ENCODE assay signal across 27 cellular contexts in genomic region chr3:188729422-188729821, GRCh38.
DNase-seq lines count a peak whose midpoint lies in the region; ATAC-seq, FAIRE-seq and TF ChIP-seq lines count a peak whose summit lies in the region.
"Had no signal": no experiment of that assay in that cellular context is flagged by ENCODE, and none has a peak within 500 bp of the region (broad histone marks: within the 10 kb centered on the region; RNA-seq: fewer than 3 reads in every experiment).

No MANE protein-coding gene starts in this region.

- no peak for DNase-seq in GM12891 (ENCODE audit: insufficient read length, low spot score)
- peak; percentile 57 for DNase-seq in Karpas-422
- no peak for DNase-seq in immature natural killer cell
- no peak for DNase-seq in NCI-H1436 (lab: John Stamatoyannopoulos, UW)
- DNase-seq in Peyer's patch: no peak
- no peak for DNase-seq in lower lobe of right lung
- no peak for DNase-seq in RWPE1 (ENCODE audit: low spot score)
- DNase-seq: activated CD4-positive, alpha-beta T cell treated with anti-CD3 and anti-CD28 coated beads, Interleukin-2, amount 50 U/mL, for 48 hours; activated CD4-positive, CD25-positive, alpha-beta regulatory T cell treated with anti-CD3 and anti-CD28 coated beads, Interleukin-2, amount 50 U/mL, for 72 hours; activated gamma-delta T cell treated with Interleukin-2 at 50 U/mL for 16 hours; activated naive CD8-positive, alpha-beta T cell treated with anti-CD3 and anti-CD28 coated beads, Interleukin-2, amount 10 ng/mL, durations not matched to agents 7 days and 5 days; activated T-cell treated with anti-CD3 and anti-CD28 coated beads, Interleukin-2, amount 50 U/mL, for 48 hours; aorta; DMS79 treated with DMSO at 0.1 percent for 48 hours; H7; hypothalamus; mesenchymal stem cell; NCI-H2171 treated with DMSO at 0.1 percent for 48 hours; NCI-H524 treated with DMSO at 0.1 percent for 48 hours; NK-92 treated with Interleukin-12 subunit alpha and Interleukin-12 subunit beta, amount 100 ng/mL, for 24 hours; small intestine; stimulated activated naive CD8-positive, alpha-beta T cell treated with anti-CD3 and anti-CD28 coated beads, Interleukin-15, Interleukin-2, amounts not matched to agents 100 U/mL and 50 U/mL, for 24 hours had no signal

- no peak for FAIRE-seq in GM12891 (lab: Jason Lieb, UNC)
- FAIRE-seq: bronchial epithelial cell, small intestine had no signal

- H3K27me3 Mint-ChIP-seq in immature natural killer cell (ENCODE audit: low read depth in 3 of 3): peaks cover 0 to 3% (median 1%) of the 10 kb centered on the region in 3 donors
- H3K27me3 Mint-ChIP-seq: activated naive CD8-positive, alpha-beta T cell treated with anti-CD3 and anti-CD28 coated beads, Interleukin-2, amount 10 ng/mL, durations not matched to agents 7 days and 5 days had no signal

- H4K20me1 ChIP-seq in Karpas-422 (ENCODE audit: insufficient read depth, low read depth, low read length): no peaks in the 10 kb centered on the region
- H4K20me1 ChIP-seq in SU-DHL-6 (ENCODE audit: low read depth, low read length): no peaks in the 10 kb centered on the region
- H4K20me1 ChIP-seq: BLaER1 treated with 17β-estradiol and CSF1 and Interleukin-3, amounts not matched to agents 10 nM and 100 nM had no signal

- no peaks in the 10 kb centered on the region for H3K27me3 ChIP-seq in Karpas-422 (ENCODE audit: low read length)
- no peaks in the 10 kb centered on the region for H3K27me3 ChIP-seq in SU-DHL-6 (ENCODE audit: low read length)
- H3K27me3 ChIP-seq in Peyer's patch: no peaks in the 10 kb centered on the region
- no peaks in the 10 kb centered on the region for H3K27me3 ChIP-seq in lower lobe of right lung (ENCODE audit: low read depth)
- H3K27me3 ChIP-seq: BLaER1 treated with 17β-estradiol and CSF1 and Interleukin-3, amounts not matched to agents 10 nM and 100 nM; gastroesophageal sphincter had no signal

- H3K4me1 Mint-ChIP-seq in immature natural killer cell: peaks cover 16 to 24% of the 10 kb centered on the region in 2 donors

- no peak overlapping the region for H3K4me3 ChIP-seq in Karpas-422 (ENCODE audit: low read length)
- H3K4me3 ChIP-seq in SU-DHL-6 (ENCODE audit: insufficient read depth, low read length, poor library complexity, severe bottlenecking): no peak overlapping the region
- no peak overlapping the region for H3K4me3 ChIP-seq in Peyer's patch
- H3K4me3 ChIP-seq in lower lobe of right lung: no peak overlapping the region
- H3K4me3 ChIP-seq: BLaER1 treated with 17β-estradiol and CSF1 and Interleukin-3, amounts not matched to agents 10 nM and 100 nM; gastroesophageal sphincter had no signal

- no peaks in the 10 kb centered on the region for H3K9me3 Mint-ChIP-seq in immature natural killer cell
- H3K9me3 Mint-ChIP-seq: activated naive CD8-positive, alpha-beta T cell treated with anti-CD3 and anti-CD28 coated beads, Interleukin-2, amount 10 ng/mL, durations not matched to agents 7 days and 5 days; T-helper 1 cell treated with Interleukin-12 subunit alpha and Interleukin-12 subunit beta and Interleukin-4 antibody, amounts not matched to agents 30 μg/mL and 1 μg/mL, for 36 hours had no signal

- H3F3A ChIP-seq in SU-DHL-6 (ENCODE audit: insufficient read depth): no peaks in the 10 kb centered on the region

- ATAC-seq in lower lobe of right lung: no peak
- ATAC-seq: gastroesophageal sphincter; stimulated activated naive CD8-positive, alpha-beta T cell treated with anti-CD3 and anti-CD28 coated beads, Interleukin-15, Interleukin-2, amounts not matched to agents 100 U/mL and 50 U/mL, for 24 hours had no signal

- H3K4me3 Mint-ChIP-seq in immature natural killer cell: no peak overlapping the region
- H3K4me3 Mint-ChIP-seq: activated naive CD8-positive, alpha-beta T cell treated with anti-CD3 and anti-CD28 coated beads, Interleukin-2, amount 10 ng/mL, durations not matched to agents 7 days and 5 days; T-helper 1 cell treated with Interleukin-12 subunit alpha and Interleukin-12 subunit beta and Interleukin-4 antibody, amounts not matched to agents 30 μg/mL and 1 μg/mL, for 36 hours had no signal

- CTCF ChIA-PET in RWPE1 (lab: Yijun Ruan, JAX): no interaction called here

- TF ChIP-seq POLR2A in GM12891 (IDR thresholded peaks at IDR 0.05; ENCODE audit: low read depth, low read length): no peak
- TF ChIP-seq POLR2A in Peyer's patch (IDR thresholded peaks at IDR 0.05): no peak

- H3K9me3 ChIP-seq in Karpas-422 (ENCODE audit: low read length) (no peaks in the 10 kb centered on the region), SU-DHL-6 (ENCODE audit: insufficient read depth, low read length) (no peaks in the 10 kb centered on the region), Peyer's patch (no peaks in the 10 kb centered on the region), lower lobe of right lung (no peaks in the 10 kb centered on the region)
- H3K9me3 ChIP-seq: gastroesophageal sphincter had no signal

- peak overlapping the region in 4 of 6 donors; percentile 10 to 44 (median 24) for H3K27ac Mint-ChIP-seq in immature natural killer cell
- H3K27ac Mint-ChIP-seq: activated naive CD8-positive, alpha-beta T cell treated with anti-CD3 and anti-CD28 coated beads, Interleukin-2, amount 10 ng/mL, durations not matched to agents 7 days and 5 days; T-helper 1 cell treated with Interleukin-12 subunit alpha and Interleukin-12 subunit beta and Interleukin-4 antibody, amounts not matched to agents 30 μg/mL and 1 μg/mL, for 36 hours had no signal

- TF ChIP-seq CTCF in SU-DHL-6 (IDR thresholded peaks at IDR 0.05; ENCODE audit: insufficient read depth, low read length, poor library complexity, severe bottlenecking) (no peak), Peyer's patch (IDR thresholded peaks at IDR 0.05) (no peak), lower lobe of right lung (IDR thresholded peaks at IDR 0.05) (no peak), RWPE1 (conservative IDR thresholded peaks at IDR 0.05; ENCODE audit: low read depth) (no peak)

- H3K79me2 ChIP-seq in Karpas-422 (ENCODE audit: low read length) (no peaks in the 10 kb centered on the region), SU-DHL-6 (ENCODE audit: insufficient read depth, low read length) (no peaks in the 10 kb centered on the region)

- peaks cover 28% of the 10 kb centered on the region for H3K4me1 ChIP-seq in Karpas-422 (ENCODE audit: low read length)
- peaks cover 0 to 4% (median 0%) of the 10 kb centered on the region in 4 donors for H3K4me1 ChIP-seq in Peyer's patch
- no peaks in the 10 kb centered on the region for H3K4me1 ChIP-seq in lower lobe of right lung

- H3K4me2 ChIP-seq in Karpas-422 (ENCODE audit: low read depth, low read length, poor library complexity, severe bottlenecking) (peak overlapping the region; percentile 5), SU-DHL-6 (ENCODE audit: low read depth, low read length, poor library complexity, severe bottlenecking) (peak overlapping the region; percentile 44)

- intact Hi-C loops in lower lobe of right lung (cut with DNase I): no loop called here

- peaks cover 0 to 5% (median 4%) of the 10 kb centered on the region in 3 donors for H3K36me3 Mint-ChIP-seq in immature natural killer cell

- H3K36me3 ChIP-seq in Karpas-422 (ENCODE audit: insufficient read depth, low read length) (no peaks in the 10 kb centered on the region), SU-DHL-6 (ENCODE audit: low read length) (no peaks in the 10 kb centered on the region), Peyer's patch (no peaks in the 10 kb centered on the region), lower lobe of right lung (no peaks in the 10 kb centered on the region)

- POLR2A ChIA-PET in RWPE1 (lab: Yijun Ruan, JAX; ENCODE audit: low non-redundant PET): no interaction called here

- H3K27ac ChIP-seq in Karpas-422 (ENCODE audit: low read length) (no peak overlapping the region), SU-DHL-6 (ENCODE audit: low read depth, low read length) (peak overlapping the region; percentile 52), Peyer's patch (peak overlapping the region in 1 of 4 donors; percentile 20), lower lobe of right lung (no peak overlapping the region), RWPE1 (no peak overlapping the region)
- H3K27ac ChIP-seq: BLaER1 treated with 17β-estradiol and CSF1 and Interleukin-3, amounts not matched to agents 10 nM and 100 nM; gastroesophageal sphincter had no signal

- H3K9ac ChIP-seq in Karpas-422 (ENCODE audit: low read length) (no peak overlapping the region), SU-DHL-6 (ENCODE audit: low read length) (no peak overlapping the region)
- H3K9ac ChIP-seq: BLaER1 treated with 17β-estradiol and CSF1 and Interleukin-3, amounts not matched to agents 10 nM and 100 nM had no signal

- H2AFZ ChIP-seq in Karpas-422 (ENCODE audit: low read length) (no peak overlapping the region), SU-DHL-6 (ENCODE audit: low read depth, low read length, severe bottlenecking) (no peak overlapping the region)

- no peaks in the 10 kb centered on the region; the same call in 1 of the 2 replicates for H3K9me2 ChIP-seq in Karpas-422 (replicated peaks; ENCODE audit: insufficient read depth, low read length)
- H3K9me2 ChIP-seq in SU-DHL-6 (replicated peaks; ENCODE audit: insufficient read depth, low read length): no peaks in the 10 kb centered on the region

TF ChIP-seq in GM12891, 5 proteins besides CTCF, POLR2A, EP300 and RAD21:
- TF ChIP-seq SPI1 (IDR thresholded peaks at IDR 0.05; ENCODE audit: low read depth, low read length) (peak; percentile 59), POLR2AphosphoS5 (IDR thresholded peaks at IDR 0.05; ENCODE audit: low read depth, low read length) (no peak), PAX5 (IDR thresholded peaks at IDR 0.05; ENCODE audit: insufficient read depth, low read length, severe bottlenecking) (no peak), POU2F2 (IDR thresholded peaks at IDR 0.05; ENCODE audit: low read depth, low read length) (no peak)
TF ChIP-seq in GM12891: peak in this region for 1.
